ENCODE assay signal across 1 cellular context in the genomic region with DNA sequence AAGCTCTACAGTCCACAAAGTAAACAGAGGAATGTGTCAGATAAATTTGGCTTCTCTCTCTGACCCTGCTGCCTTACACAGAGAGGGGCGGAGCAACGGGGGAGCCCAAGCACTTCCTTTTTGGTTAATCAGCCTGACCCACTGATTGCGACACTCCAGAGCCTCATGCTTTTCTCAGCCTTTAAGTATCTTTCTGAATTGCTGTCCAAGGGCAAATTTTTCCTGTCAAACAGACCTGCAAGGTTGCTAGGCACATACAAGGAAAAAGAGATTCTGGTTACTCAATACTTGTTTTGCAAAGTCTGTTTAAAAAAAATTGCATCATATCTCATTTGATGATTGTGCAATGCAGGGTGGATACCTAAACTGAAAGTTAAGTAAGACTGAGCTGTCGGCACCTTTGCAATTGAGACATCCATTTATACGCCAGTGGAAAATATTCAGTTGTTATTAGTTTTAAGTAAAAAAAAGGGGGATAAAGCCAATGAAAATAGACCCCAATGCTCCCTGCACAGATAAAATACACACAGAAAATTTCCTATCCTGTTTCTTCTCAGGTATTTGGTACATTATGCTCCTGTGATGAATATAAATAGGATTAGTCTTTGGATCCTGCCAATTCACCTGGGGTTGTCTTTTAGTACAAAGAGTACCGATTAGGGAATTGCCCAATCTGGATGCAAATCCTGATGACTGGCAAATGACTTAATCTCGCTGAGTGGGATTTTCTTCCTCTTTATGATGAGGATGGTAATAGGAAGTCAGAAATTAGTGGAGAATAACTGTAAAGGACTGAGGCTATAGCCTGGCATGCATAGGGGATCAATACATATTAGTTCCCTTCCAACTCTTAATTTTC.
A peak's percentile ranks its signal among the peaks of the same experiment; 100 is the strongest.
TF ChIP-seq lines count a peak whose summit lies in the region.

No MANE protein-coding gene starts in this region.

TF ChIP-seq in HepG2, 621 proteins besides CTCF, POLR2A, EP300 and RAD21 (continued from another document and continues in another):
- TF ChIP-seq ZNF292 (CRISPR knock-in tag; IDR thresholded peaks at IDR 0.05; ENCODE audit: borderline replicate concordance, low read depth) (peak; percentile 65; the same call in 1 of the 2 replicates), ZSCAN29 (CRISPR knock-in tag; conservative IDR thresholded peaks at IDR 0.05) (no peak), DZIP1 (CRISPR knock-in tag; IDR thresholded peaks at IDR 0.05) (no peak), YEATS4 (CRISPR knock-in tag; IDR thresholded peaks at IDR 0.05; ENCODE audit: borderline replicate concordance) (0 out of 2 replicates have a peak, but pooled peaks have one; percentile 51), ZNF251 (CRISPR knock-in tag; IDR thresholded peaks at IDR 0.05) (no peak), ZNF562 (CRISPR knock-in tag; IDR thresholded peaks at IDR 0.05; ENCODE audit: borderline replicate concordance) (no peak), ZNF841 (CRISPR knock-in tag; IDR thresholded peaks at IDR 0.05; ENCODE audit: borderline replicate concordance) (0 out of 2 replicates have a peak, but pooled peaks have one; percentile 41), NR2F2 (IDR thresholded peaks at IDR 0.05; ENCODE audit: borderline replicate concordance, low read depth) (peak; percentile 54; the same call in 1 of the 2 replicates), ZNF704 (CRISPR knock-in tag; IDR thresholded peaks at IDR 0.05; ENCODE audit: borderline replicate concordance) (no peak), ZNF850 (CRISPR knock-in tag; conservative IDR thresholded peaks at IDR 0.05) (no peak), ZBTB1 (CRISPR knock-in tag; IDR thresholded peaks at IDR 0.05; ENCODE audit: borderline replicate concordance) (no peak), ETV6 (CRISPR knock-in tag; conservative IDR thresholded peaks at IDR 0.05) (no peak), NONO (IDR thresholded peaks at IDR 0.05) (no peak), NONO (CRISPR knock-in tag; conservative IDR thresholded peaks at IDR 0.05) (peak; percentile 64), AGO1 (IDR thresholded peaks at IDR 0.05; ENCODE audit: low read depth, low read length, poor library complexity, severe bottlenecking) (no peak), CENPT (CRISPR knock-in tag; IDR thresholded peaks at IDR 0.05; ENCODE audit: low read depth) (no peak), ZKSCAN5 (CRISPR knock-in tag; IDR thresholded peaks at IDR 0.05) (no peak), ELF1 (CRISPR knock-in tag; IDR thresholded peaks at IDR 0.05) (peak; percentile 62), ZNF766 (CRISPR knock-in tag; IDR thresholded peaks at IDR 0.05; ENCODE audit: borderline replicate concordance) (no peak), ZNF747 (CRISPR knock-in tag; IDR thresholded peaks at IDR 0.05; ENCODE audit: borderline replicate concordance) (no peak), ZNF318 (CRISPR knock-in tag; IDR thresholded peaks at IDR 0.05) (no peak), DMAP1 (CRISPR knock-in tag; IDR thresholded peaks at IDR 0.05) (peak; percentile 56; the same call in 1 of the 2 replicates), ZNF788 (CRISPR knock-in tag; IDR thresholded peaks at IDR 0.05; ENCODE audit: borderline replicate concordance) (peak; percentile 32; the same call in 1 of the 2 replicates)
- TF ChIP-seq, protein P1, sequence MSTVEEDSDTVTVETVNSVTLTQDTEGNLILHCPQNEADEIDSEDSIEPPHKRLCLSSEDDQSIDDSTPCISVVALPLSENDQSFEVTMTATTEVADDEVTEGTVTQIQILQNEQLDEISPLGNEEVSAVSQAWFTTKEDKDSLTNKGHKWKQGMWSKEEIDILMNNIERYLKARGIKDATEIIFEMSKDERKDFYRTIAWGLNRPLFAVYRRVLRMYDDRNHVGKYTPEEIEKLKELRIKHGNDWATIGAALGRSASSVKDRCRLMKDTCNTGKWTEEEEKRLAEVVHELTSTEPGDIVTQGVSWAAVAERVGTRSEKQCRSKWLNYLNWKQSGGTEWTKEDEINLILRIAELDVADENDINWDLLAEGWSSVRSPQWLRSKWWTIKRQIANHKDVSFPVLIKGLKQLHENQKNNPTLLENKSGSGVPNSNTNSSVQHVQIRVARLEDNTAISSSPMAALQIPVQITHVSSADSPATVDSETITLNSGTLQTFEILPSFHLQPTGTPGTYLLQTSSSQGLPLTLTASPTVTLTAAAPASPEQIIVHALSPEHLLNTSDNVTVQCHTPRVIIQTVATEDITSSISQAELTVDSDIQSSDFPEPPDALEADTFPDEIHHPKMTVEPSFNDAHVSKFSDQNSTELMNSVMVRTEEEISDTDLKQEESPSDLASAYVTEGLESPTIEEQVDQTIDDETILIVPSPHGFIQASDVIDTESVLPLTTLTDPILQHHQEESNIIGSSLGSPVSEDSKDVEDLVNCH (CRISPR knock-in tag; IDR thresholded peaks at IDR 0.05): no peak
- TF ChIP-seq, protein P2, sequence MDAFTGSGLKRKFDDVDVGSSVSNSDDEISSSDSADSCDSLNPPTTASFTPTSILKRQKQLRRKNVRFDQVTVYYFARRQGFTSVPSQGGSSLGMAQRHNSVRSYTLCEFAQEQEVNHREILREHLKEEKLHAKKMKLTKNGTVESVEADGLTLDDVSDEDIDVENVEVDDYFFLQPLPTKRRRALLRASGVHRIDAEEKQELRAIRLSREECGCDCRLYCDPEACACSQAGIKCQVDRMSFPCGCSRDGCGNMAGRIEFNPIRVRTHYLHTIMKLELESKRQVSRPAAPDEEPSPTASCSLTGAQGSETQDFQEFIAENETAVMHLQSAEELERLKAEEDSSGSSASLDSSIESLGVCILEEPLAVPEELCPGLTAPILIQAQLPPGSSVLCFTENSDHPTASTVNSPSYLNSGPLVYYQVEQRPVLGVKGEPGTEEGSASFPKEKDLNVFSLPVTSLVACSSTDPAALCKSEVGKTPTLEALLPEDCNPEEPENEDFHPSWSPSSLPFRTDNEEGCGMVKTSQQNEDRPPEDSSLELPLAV (CRISPR knock-in tag; conservative IDR thresholded peaks at IDR 0.05; ENCODE audit: low read depth): no peak
- TF ChIP-seq, protein P3, sequence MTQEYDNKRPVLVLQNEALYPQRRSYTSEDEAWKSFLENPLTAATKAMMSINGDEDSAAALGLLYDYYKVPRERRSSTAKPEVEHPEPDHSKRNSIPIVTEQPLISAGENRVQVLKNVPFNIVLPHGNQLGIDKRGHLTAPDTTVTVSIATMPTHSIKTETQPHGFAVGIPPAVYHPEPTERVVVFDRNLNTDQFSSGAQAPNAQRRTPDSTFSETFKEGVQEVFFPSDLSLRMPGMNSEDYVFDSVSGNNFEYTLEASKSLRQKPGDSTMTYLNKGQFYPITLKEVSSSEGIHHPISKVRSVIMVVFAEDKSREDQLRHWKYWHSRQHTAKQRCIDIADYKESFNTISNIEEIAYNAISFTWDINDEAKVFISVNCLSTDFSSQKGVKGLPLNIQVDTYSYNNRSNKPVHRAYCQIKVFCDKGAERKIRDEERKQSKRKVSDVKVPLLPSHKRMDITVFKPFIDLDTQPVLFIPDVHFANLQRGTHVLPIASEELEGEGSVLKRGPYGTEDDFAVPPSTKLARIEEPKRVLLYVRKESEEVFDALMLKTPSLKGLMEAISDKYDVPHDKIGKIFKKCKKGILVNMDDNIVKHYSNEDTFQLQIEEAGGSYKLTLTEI (CRISPR knock-in tag; conservative IDR thresholded peaks at IDR 0.05): no peak
- TF ChIP-seq, protein P4, sequence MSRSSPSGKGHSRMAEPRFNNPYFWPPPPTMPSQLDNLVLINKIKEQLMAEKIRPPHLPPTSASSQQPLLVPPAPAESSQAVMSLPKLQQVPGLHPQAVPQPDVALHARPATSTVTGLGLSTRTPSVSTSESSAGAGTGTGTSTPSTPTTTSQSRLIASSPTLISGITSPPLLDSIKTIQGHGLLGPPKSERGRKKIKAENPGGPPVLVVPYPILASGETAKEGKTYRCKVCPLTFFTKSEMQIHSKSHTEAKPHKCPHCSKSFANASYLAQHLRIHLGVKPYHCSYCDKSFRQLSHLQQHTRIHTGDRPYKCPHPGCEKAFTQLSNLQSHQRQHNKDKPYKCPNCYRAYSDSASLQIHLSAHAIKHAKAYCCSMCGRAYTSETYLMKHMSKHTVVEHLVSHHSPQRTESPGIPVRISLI (CRISPR knock-in tag; IDR thresholded peaks at IDR 0.05; ENCODE audit: borderline replicate concordance): peak; percentile 84; the same call in 1 of the 2 replicates
